16 cellular contexts compared by ENCODE assay signal in genomic region chr6:150573041-150573681, GRCh38. TPM values are rescaled to one million over a fixed set of nuclear protein-coding genes. Genes with fewer than 3 reads are reported as not detected.
DNase-seq lines count a peak whose midpoint lies in the region; ATAC-seq and TF ChIP-seq lines count a peak whose summit lies in the region.
"Had no signal": no experiment of that assay in that cellular context is flagged by ENCODE, and none has a peak within 500 bp of the region (broad histone marks: within the 10 kb centered on the region; RNA-seq: fewer than 3 reads in every experiment).

No MANE protein-coding gene starts in this region.

- H3K9me3 Mint-ChIP-seq in Caco-2 (ENCODE audit: unreplicated experiment) (no peaks in the 10 kb centered on the region), nephron progenitor cell (no peaks in the 10 kb centered on the region)
- H3K9me3 Mint-ChIP-seq in activated naive CD4-positive, alpha-beta T cell treated with anti-CD3 and anti-CD28 coated beads for 36 hours = no peaks in the 10 kb centered on the region
- H3K9me3 Mint-ChIP-seq: activated naive CD8-positive, alpha-beta T cell treated with anti-CD3 and anti-CD28 coated beads for 36 hours had no signal

- whole genome bisulfite sequencing in heart right ventricle, 2 donors = 63 to 78% methylated on average over 10 of the region's 10 CpGs

- H3K4me3 Mint-ChIP-seq in Caco-2 (ENCODE audit: unreplicated experiment) = no peak overlapping the region
- peak overlapping the region; percentile 39 for H3K4me3 Mint-ChIP-seq in nephron progenitor cell
- no peak overlapping the region for H3K4me3 Mint-ChIP-seq in activated naive CD4-positive, alpha-beta T cell treated with anti-CD3 and anti-CD28 coated beads for 36 hours
- H3K4me3 Mint-ChIP-seq: activated naive CD8-positive, alpha-beta T cell treated with anti-CD3 and anti-CD28 coated beads for 36 hours had no signal

- H3K27ac Mint-ChIP-seq in Caco-2 (ENCODE audit: unreplicated experiment) (no peak overlapping the region), nephron progenitor cell (peak overlapping the region; percentile 94)
- H3K27ac Mint-ChIP-seq in activated naive CD4-positive, alpha-beta T cell treated with anti-CD3 and anti-CD28 coated beads for 36 hours = no peak overlapping the region
- H3K27ac Mint-ChIP-seq: activated naive CD8-positive, alpha-beta T cell treated with anti-CD3 and anti-CD28 coated beads for 36 hours; progenitor cell of endocrine pancreas had no signal

- CTCF ChIA-PET in Caco-2 (lab: Charles Lee) = no interaction called here
- CTCF ChIA-PET in activated naive CD4-positive, alpha-beta T cell treated with anti-CD3 and anti-CD28 coated beads for 36 hours (lab: Charles Lee) = no interaction called here

- no peak overlapping the region for H3K4me3 ChIP-seq in Caco-2 (ENCODE audit: low read depth, low read length)
- H3K4me3 ChIP-seq in heart right ventricle = no peak overlapping the region
- H3K4me3 ChIP-seq in vagina = no peak overlapping the region
- H3K4me3 ChIP-seq: testis had no signal

- no TSS peak for BruUV-seq in Caco-2 (replicated peaks; lab: Mats Ljungman, UMichigan)

- H3K36me3 ChIP-seq in Caco-2 (ENCODE audit: control insufficient read depth, insufficient read depth, low read length) (no peaks in the 10 kb centered on the region), heart right ventricle (no peaks in the 10 kb centered on the region), vagina (no peaks in the 10 kb centered on the region)

- no peak overlapping the region for H3K27ac ChIP-seq in heart right ventricle
- H3K27ac ChIP-seq in vagina = no peak overlapping the region
- no peak overlapping the region for H3K27ac ChIP-seq in foreskin keratinocyte
- H3K27ac ChIP-seq: testis had no signal

- no peaks in the 10 kb centered on the region for H3K27me3 Mint-ChIP-seq in Caco-2 (ENCODE audit: insufficient read depth, unreplicated experiment)
- H3K27me3 Mint-ChIP-seq in nephron progenitor cell (ENCODE audit: low read depth, poor library complexity) = peaks cover 12% of the 10 kb centered on the region
- peaks cover 31% of the 10 kb centered on the region for H3K27me3 Mint-ChIP-seq in activated naive CD4-positive, alpha-beta T cell treated with anti-CD3 and anti-CD28 coated beads for 36 hours (ENCODE audit: low read depth)

- no peaks in the 10 kb centered on the region for H3K9me3 ChIP-seq in Caco-2
- H3K9me3 ChIP-seq in heart right ventricle = no peaks in the 10 kb centered on the region
- no peaks in the 10 kb centered on the region for H3K9me3 ChIP-seq in vagina
- H3K9me3 ChIP-seq: testis had no signal

- no peak for TF ChIP-seq POLR2A in vagina (IDR thresholded peaks at IDR 0.05)

- no peaks in the 10 kb centered on the region for H3K36me3 Mint-ChIP-seq in Caco-2 (ENCODE audit: insufficient read depth, unreplicated experiment)
- no peaks in the 10 kb centered on the region for H3K36me3 Mint-ChIP-seq in nephron progenitor cell (ENCODE audit: low read depth)
- H3K36me3 Mint-ChIP-seq in activated naive CD4-positive, alpha-beta T cell treated with anti-CD3 and anti-CD28 coated beads for 36 hours (ENCODE audit: low read depth) = no peaks in the 10 kb centered on the region
- H3K36me3 Mint-ChIP-seq: activated naive CD8-positive, alpha-beta T cell treated with anti-CD3 and anti-CD28 coated beads for 36 hours had no signal

- H3K27me3 ChIP-seq in Caco-2 (replicated peaks; ENCODE audit: control insufficient read depth, insufficient read depth, low read length) = no peaks in the 10 kb centered on the region
- H3K27me3 ChIP-seq in heart right ventricle = peaks cover 0 to 32% (median 3%) of the 10 kb centered on the region in 7 donors
- H3K27me3 ChIP-seq in vagina = no peaks in the 10 kb centered on the region
- peaks cover 31% of the 10 kb centered on the region for H3K27me3 ChIP-seq in foreskin keratinocyte
- H3K27me3 ChIP-seq: testis had no signal

- DNase-seq in Caco-2 (peak; percentile 40 to 64), NCI-H774 (lab: John Stamatoyannopoulos, UW) (peak; percentile 9), heart right ventricle (peak in 1 of 2 donors; percentile 22), nephron progenitor cell (peak; percentile 81), vagina (ENCODE audit: extremely low spot score in 2 of 2) (no peak), NCI-H446 (lab: John Stamatoyannopoulos, UW) (no peak), foreskin keratinocyte (no peak)
- no peak for DNase-seq in activated naive CD4-positive, alpha-beta T cell treated with anti-CD3 and anti-CD28 coated beads for 36 hours
- DNase-seq: activated CD4-positive, alpha-beta T cell treated with anti-CD3 and anti-CD28 coated beads for 48 hours; activated naive CD8-positive, alpha-beta T cell treated with anti-CD3 and anti-CD28 coated beads for 36 hours; activated T-cell treated with anti-CD3 and anti-CD28 coated beads for 4 hours; Calu3; NCI-H187; NCI-H69; testis had no signal

- H3K4me1 Mint-ChIP-seq in Caco-2 (ENCODE audit: low read depth, unreplicated experiment) (peaks cover 10% of the 10 kb centered on the region), nephron progenitor cell (peaks cover 89% of the 10 kb centered on the region)
- no peaks in the 10 kb centered on the region for H3K4me1 Mint-ChIP-seq in activated naive CD4-positive, alpha-beta T cell treated with anti-CD3 and anti-CD28 coated beads for 36 hours (ENCODE audit: low read depth)

- POLR2A ChIA-PET in Caco-2 (lab: Charles Lee) = no interaction called here

- ATAC-seq in heart right ventricle = peak; percentile 27 to 50 (median 36)
- no peak for ATAC-seq in foreskin keratinocyte

- no peak for TF ChIP-seq CTCF in Caco-2 (IDR thresholded peaks at IDR 0.05; ENCODE audit: insufficient read depth in 1 of 2, low read depth in 1 of 2, low read length in 1 of 2, severe bottlenecking in 1 of 2, unreplicated experiment in 1 of 2)
- no peak for TF ChIP-seq CTCF in heart right ventricle (IDR thresholded peaks at IDR 0.05)
- TF ChIP-seq CTCF in nephron progenitor cell (IDR thresholded peaks at IDR 0.05) = no peak
- TF ChIP-seq CTCF in vagina (IDR thresholded peaks at IDR 0.05) = no peak
- TF ChIP-seq CTCF in foreskin keratinocyte (conservative IDR thresholded peaks at IDR 0.05) = no peak

- intact Hi-C loops in Caco-2 (cut with micrococcal nuclease; ENCODE audit: unreplicated experiment) (no loop called here), heart right ventricle (cut with DNase I) (loop anchor here in 1 of 10 donors (10.0 kb wide), 1 partner anchor 148 kb away; no protein-coding TSS in a partner anchor), vagina (cut with DNase I) (no loop called here)
- intact Hi-C loops in activated naive CD4-positive, alpha-beta T cell treated with anti-CD3 and anti-CD28 coated beads for 36 hours (cut with micrococcal nuclease) = no loop called here

- H3K4me1 ChIP-seq in Caco-2 (peaks cover 4% of the 10 kb centered on the region; the same call in 1 of the 2 replicates), heart right ventricle (peaks cover 0 to 22% (median 0%) of the 10 kb centered on the region in 9 donors), vagina (no peaks in the 10 kb centered on the region), foreskin keratinocyte (no peaks in the 10 kb centered on the region)
- H3K4me1 ChIP-seq: testis had no signal

RNA-seq across cellular contexts. Expression of gene PLEKHG1, which starts 26.5 kb away (rescaled TPM):
- total RNA-seq in Caco-2 (2022) (32.8 and 35.0 TPM in 2 replicates), heart right ventricle (10 to 100 TPM in 5 of 10 donors, 1 to 10 TPM in 5; 7.6 to 22.2 (median 9.6) TPM), vagina (38.5 TPM), foreskin keratinocyte (2.5 and 4.1 TPM in 2 replicates)
- polyA plus RNA-seq in heart right ventricle (1 to 10 TPM; 2.6 to 3.2 TPM), foreskin keratinocyte (0.60 and 0.64 TPM in 2 replicates)
- total RNA-seq in activated naive CD4-positive, alpha-beta T cell treated with anti-CD3 and anti-CD28 coated beads for 36 hours = 10 to 100 TPM; 10.8 to 11.1 TPM

Comparison
In these comparisons a context has a peak if more than half of its experiments do, and no peak if none do; other contexts are left out.
1. DNase-seq: peak in Caco-2 (2 of 2), NCI-H774 (single experiment) and nephron progenitor cell (single experiment); none in vagina (0 of 2), NCI-H446 (0 of 2), activated naive CD4-positive, alpha-beta T cell treated with anti-CD3 and anti-CD28 coated beads for 36 hours (single experiment) and foreskin keratinocyte (0 of 2).